2 cellular contexts compared by ENCODE assay signal in genomic region chr3:65948833-65949573, GRCh38.
A peak's percentile ranks its signal among the peaks of the same experiment; 100 is the strongest.
TF ChIP-seq lines count a peak whose summit lies in the region.

No MANE protein-coding gene starts in this region.

TF ChIP-seq in IMR-90, 13 proteins besides CTCF, POLR2A, EP300 and RAD21:
- TF ChIP-seq MXI1 (IDR thresholded peaks at IDR 0.05; ENCODE audit: borderline replicate concordance, low read depth, low read length) (no peak), RCOR1 (IDR thresholded peaks at IDR 0.05; ENCODE audit: insufficient replicate concordance, low read length) (no peak), FOS (IDR thresholded peaks at IDR 0.05; ENCODE audit: low read depth, low read length) (no peak)
- TF ChIP-seq, protein P1, sequence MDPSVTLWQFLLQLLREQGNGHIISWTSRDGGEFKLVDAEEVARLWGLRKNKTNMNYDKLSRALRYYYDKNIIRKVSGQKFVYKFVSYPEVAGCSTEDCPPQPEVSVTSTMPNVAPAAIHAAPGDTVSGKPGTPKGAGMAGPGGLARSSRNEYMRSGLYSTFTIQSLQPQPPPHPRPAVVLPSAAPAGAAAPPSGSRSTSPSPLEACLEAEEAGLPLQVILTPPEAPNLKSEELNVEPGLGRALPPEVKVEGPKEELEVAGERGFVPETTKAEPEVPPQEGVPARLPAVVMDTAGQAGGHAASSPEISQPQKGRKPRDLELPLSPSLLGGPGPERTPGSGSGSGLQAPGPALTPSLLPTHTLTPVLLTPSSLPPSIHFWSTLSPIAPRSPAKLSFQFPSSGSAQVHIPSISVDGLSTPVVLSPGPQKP (IDR thresholded peaks at IDR 0.05; ENCODE audit: borderline replicate concordance, low read depth, low read length), result no peak

TF ChIP-seq in endothelial cell of umbilical vein, 7 proteins besides CTCF, POLR2A, EP300 and RAD21:
- TF ChIP-seq, protein P2, sequence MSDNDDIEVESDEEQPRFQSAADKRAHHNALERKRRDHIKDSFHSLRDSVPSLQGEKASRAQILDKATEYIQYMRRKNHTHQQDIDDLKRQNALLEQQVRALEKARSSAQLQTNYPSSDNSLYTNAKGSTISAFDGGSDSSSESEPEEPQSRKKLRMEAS (IDR thresholded peaks at IDR 0.05; ENCODE audit: insufficient read depth, insufficient read length), result no peak
- TF ChIP-seq EZH2 (IDR thresholded peaks at IDR 0.05; ENCODE audit: borderline replicate concordance, low read depth, low read length, severe bottlenecking) (no peak), GATA2 (IDR thresholded peaks at IDR 0.05; ENCODE audit: insufficient read depth, insufficient read length, low read depth, low read length) (peak; percentile 90), FOS (IDR thresholded peaks at IDR 0.05; ENCODE audit: borderline replicate concordance, insufficient read depth, low read length) (peak; percentile 41), MYC (IDR thresholded peaks at IDR 0.05; ENCODE audit: low read depth, low read length) (no peak), POLR2AphosphoS5 (IDR thresholded peaks at IDR 0.05; ENCODE audit: insufficient read depth, low read depth, low read length) (peak; percentile 44), JUN (IDR thresholded peaks at IDR 0.05; ENCODE audit: borderline replicate concordance, insufficient read depth, insufficient read length, low read depth) (peak; percentile 51)
